Comparison of ENCODE assay signal across 21 cellular contexts in genomic region chr12:119014368-119014767, GRCh38. TPM values are rescaled to one million over a fixed set of nuclear protein-coding genes. Genes with fewer than 3 reads are reported as not detected.
A peak's percentile ranks its signal among the peaks of the same experiment; 100 is the strongest.
DNase-seq lines count a peak whose midpoint lies in the region; ATAC-seq and TF ChIP-seq lines count a peak whose summit lies in the region.
"Had no signal": no experiment of that assay in that cellular context is flagged by ENCODE, and none has a peak within 500 bp of the region (broad histone marks: within the 10 kb centered on the region; RNA-seq: fewer than 3 reads in every experiment).

No MANE protein-coding gene starts in this region.

- in situ Hi-C loops in G401 (cut with HindIII; ENCODE audit: low sequenced_read_pairs) = no loop called here

- POLR2A ChIA-PET in RWPE1 (lab: Yijun Ruan, JAX; ENCODE audit: low non-redundant PET) = no interaction called here

- peak; percentile 97 for DNase-seq in G401 (ENCODE audit: low spot score)
- DNase-seq in NCI-H524 (lab: John Stamatoyannopoulos, UW) = peak; percentile 61 to 89
- DNase-seq in cerebellar cortex (ENCODE audit: low spot score) = peak; percentile 97
- peak; percentile 26 for DNase-seq in islet precursor cell
- DNase-seq in occipital lobe (lab: John Stamatoyannopoulos, UW) = no peak
- DNase-seq in RWPE1 (ENCODE audit: low spot score) = no peak
- DNase-seq: CD4-positive, CD25-positive, alpha-beta regulatory T cell; DMS79 treated with DMSO at 0.1 percent for 48 hours; KBM-7; MM.1S; NCI-H1048; NCI-H1417 treated with DMSO at 0.1 percent for 48 hours; NCI-H2029; NCI-H446 treated with DMSO at 0.1 percent for 48 hours; OCI-M1 had no signal

- no peak overlapping the region for H3K27ac ChIP-seq in RWPE1

- no peak for ATAC-seq in HG03097 (IDR thresholded peaks at IDR 0.05; ENCODE audit: low FRiP score, unreplicated experiment)
- ATAC-seq: GM12878, HCT116, Right ventricle myocardium inferior had no signal

- CTCF ChIA-PET in RWPE1 (lab: Yijun Ruan, JAX) = interaction anchor here (0.8 kb wide), 1 partner anchor 23 kb away, joined by 4 read pairs; no protein-coding TSS in a partner anchor

- no peak for TF ChIP-seq CTCF in RWPE1 (conservative IDR thresholded peaks at IDR 0.05; ENCODE audit: low read depth)

RNA-seq across cellular contexts. Expression of gene SRRM4, which starts 33.0 kb away (rescaled TPM):
- not detected in 2 replicates for total RNA-seq in G401 (2014; rRNA removed; shearing (Covaris generic))
- 6.4 TPM for total RNA-seq in occipital lobe
- total RNA-seq: CD4-positive, CD25-positive, alpha-beta regulatory T cell; GM12878; HT1080; SK-MEL-5 had no signal

Comparison
In these comparisons a context has a peak if more than half of its experiments do, and no peak if none do; other contexts are left out.
1. DNase-seq: peak in G401 (single experiment), NCI-H524 (2 of 2), cerebellar cortex (single experiment) and islet precursor cell (single experiment); none in occipital lobe (single experiment) and RWPE1 (single experiment).